Comparison of ENCODE assay signal across 23 cellular contexts in genomic region chr7:82376739-82377138, GRCh38.
DNase-seq lines count a peak whose midpoint lies in the region; TF ChIP-seq lines count a peak whose summit lies in the region.
"Had no signal": no experiment of that assay in that cellular context is flagged by ENCODE, and none has a peak within 500 bp of the region (broad histone marks: within the 10 kb centered on the region; RNA-seq: fewer than 3 reads in every experiment).

No MANE protein-coding gene starts in this region.

- no peaks in the 10 kb centered on the region for H3K79me2 ChIP-seq in neural cell (replicated peaks; ENCODE audit: insufficient read depth, low read length)

- H4K20me1 ChIP-seq in neural cell (ENCODE audit: insufficient read depth): no peaks in the 10 kb centered on the region

- H3F3A ChIP-seq in neural cell (ENCODE audit: insufficient read depth, low read length, poor library complexity, severe bottlenecking): no peaks in the 10 kb centered on the region

- peak; percentile 10 for TF ChIP-seq EP300 in neural cell (conservative IDR thresholded peaks at IDR 0.05; ENCODE audit: poor library complexity, severe bottlenecking)
- no peak for TF ChIP-seq EP300 in transverse colon (IDR thresholded peaks at IDR 0.05; ENCODE audit: low read depth)

- no peak overlapping the region for H2AFZ ChIP-seq in neural cell (ENCODE audit: low read depth, low read length)
- H2AFZ ChIP-seq: PC-9 had no signal

- peaks cover 40% of the 10 kb centered on the region for H3K27me3 ChIP-seq in neural cell (ENCODE audit: insufficient read depth, low read depth, low read length)
- H3K27me3 ChIP-seq in transverse colon: no peaks in the 10 kb centered on the region

- H3K4me1 ChIP-seq in transverse colon: no peaks in the 10 kb centered on the region
- H3K4me1 ChIP-seq: prostate gland had no signal

- no peak for TF ChIP-seq POLR2A in transverse colon (IDR thresholded peaks at IDR 0.05)

- TF ChIP-seq CTCF in neural cell (IDR thresholded peaks at IDR 0.05; ENCODE audit: poor library complexity, severe bottlenecking) (no peak), transverse colon (IDR thresholded peaks at IDR 0.05) (no peak)

- TF ChIP-seq RAD21 in neural cell (conservative IDR thresholded peaks at IDR 0.05): no peak

- H3K36me3 ChIP-seq in neural cell (ENCODE audit: insufficient read depth, low read length): no peaks in the 10 kb centered on the region
- no peaks in the 10 kb centered on the region for H3K36me3 ChIP-seq in transverse colon
- H3K36me3 ChIP-seq: prostate gland, thoracic aorta had no signal

- H3K27ac ChIP-seq in neural cell (ENCODE audit: low read length) (no peak overlapping the region), transverse colon (no peak overlapping the region)
- H3K27ac ChIP-seq: 22Rv1, coronary artery, PC-9, prostate gland, skin epidermis, thoracic aorta had no signal

- peak; percentile 29 for DNase-seq in DMS 273 (lab: John Stamatoyannopoulos, UW; ENCODE audit: unreplicated experiment)
- DNase-seq in DMS 273 treated with DMSO at 0.1 percent for 48 hours (lab: John Stamatoyannopoulos, UW): no peak
- peak; percentile 95 for DNase-seq in NCI-H1417 treated with DMSO at 0.1 percent for 48 hours (lab: John Stamatoyannopoulos, UW)
- peak; percentile 76 for DNase-seq in NCI-H2227 treated with DMSO at 0.1 percent for 48 hours (lab: John Stamatoyannopoulos, UW)
- no peak for DNase-seq in transverse colon
- DNase-seq in SKM-1 treated with dmso at 0.1 percent for 144 hours (lab: John Stamatoyannopoulos, UW; ENCODE audit: unreplicated experiment): no peak
- DNase-seq in GF-D8 (lab: John Stamatoyannopoulos, UW): no peak
- DNase-seq: activated CD4-positive, alpha-beta T cell treated with anti-CD3 and anti-CD28 coated beads for 48 hours; activated CD8-positive, alpha-beta memory T cell treated with anti-CD3 and anti-CD28 coated beads, Interleukin-2, amount 10 ng/mL, durations not matched to agents 7 days and 5 days; activated naive CD4-positive, alpha-beta T cell treated with anti-CD3 and anti-CD28 coated beads, Interleukin-2, amount 10 ng/mL, durations not matched to agents 7 days and 5 days; AML-193; amygdala; CD8-positive, alpha-beta T cell; NCI-H187 treated with DMSO at 0.1 percent for 48 hours; PC-9; SIG-M5; stimulated activated CD4-positive, alpha-beta T cell treated with anti-CD3 and anti-CD28 coated beads, Interleukin-2, amount 100 ng/mL, for 24 hours had no signal

- H3K9me3 ChIP-seq in neural cell (ENCODE audit: low read length) (no peaks in the 10 kb centered on the region), transverse colon (no peaks in the 10 kb centered on the region)
- H3K9me3 ChIP-seq: prostate gland, thoracic aorta had no signal

- intact Hi-C loops in transverse colon (cut with DNase I; ENCODE audit: low total_unique reads): no loop called here

- no peaks in the 10 kb centered on the region for H3K9me2 ChIP-seq in neural cell (ENCODE audit: insufficient read depth, low read length)

- H3K4me2 ChIP-seq in neural cell (ENCODE audit: low read length): no peak overlapping the region
- H3K4me2 ChIP-seq: PC-9 had no signal

- H3K9ac ChIP-seq in neural cell (ENCODE audit: low read length): no peak overlapping the region

- H3K4me3 ChIP-seq in neural cell (ENCODE audit: low read length) (no peak overlapping the region), transverse colon (no peak overlapping the region)
- H3K4me3 ChIP-seq: coronary artery, PC-9, prostate gland, skin epidermis, thoracic aorta had no signal

- in situ Hi-C loops in transverse colon (cut with MboI; ENCODE audit: low pct_ligation_motif_present in 1 of 4, low pct_unique_long_range_greater_than_20kb in 1 of 4, low sequenced_read_pairs in 3 of 4): no loop called here

- WGBS in transverse colon (ENCODE audit: low coverage in 1 of 2), 2 donors: 68 to 82% methylated on average over 2 of the region's 2 CpGs

TF ChIP-seq in neural cell, 6 proteins besides CTCF, POLR2A, EP300 and RAD21:
- TF ChIP-seq MXI1 (conservative IDR thresholded peaks at IDR 0.05; ENCODE audit: poor library complexity, severe bottlenecking): no peak
- TF ChIP-seq POLR2AphosphoS5 (IDR thresholded peaks at IDR 0.05): peak; percentile 71
- TF ChIP-seq TAF1 (IDR thresholded peaks at IDR 0.05; ENCODE audit: low read depth): no peak
- TF ChIP-seq REST (IDR thresholded peaks at IDR 0.05; ENCODE audit: borderline replicate concordance): no peak

Comparison
In these comparisons a context has a peak if more than half of its experiments do, and no peak if none do; other contexts are left out.
1. DNase-seq: peak in DMS 273 (single experiment), NCI-H1417 treated with DMSO at 0.1 percent for 48 hours (single experiment) and NCI-H2227 treated with DMSO at 0.1 percent for 48 hours (single experiment); none in DMS 273 treated with DMSO at 0.1 percent for 48 hours (single experiment), transverse colon (single experiment), SKM-1 treated with dmso at 0.1 percent for 144 hours (single experiment) and GF-D8 (single experiment).